In the genomic region with DNA sequence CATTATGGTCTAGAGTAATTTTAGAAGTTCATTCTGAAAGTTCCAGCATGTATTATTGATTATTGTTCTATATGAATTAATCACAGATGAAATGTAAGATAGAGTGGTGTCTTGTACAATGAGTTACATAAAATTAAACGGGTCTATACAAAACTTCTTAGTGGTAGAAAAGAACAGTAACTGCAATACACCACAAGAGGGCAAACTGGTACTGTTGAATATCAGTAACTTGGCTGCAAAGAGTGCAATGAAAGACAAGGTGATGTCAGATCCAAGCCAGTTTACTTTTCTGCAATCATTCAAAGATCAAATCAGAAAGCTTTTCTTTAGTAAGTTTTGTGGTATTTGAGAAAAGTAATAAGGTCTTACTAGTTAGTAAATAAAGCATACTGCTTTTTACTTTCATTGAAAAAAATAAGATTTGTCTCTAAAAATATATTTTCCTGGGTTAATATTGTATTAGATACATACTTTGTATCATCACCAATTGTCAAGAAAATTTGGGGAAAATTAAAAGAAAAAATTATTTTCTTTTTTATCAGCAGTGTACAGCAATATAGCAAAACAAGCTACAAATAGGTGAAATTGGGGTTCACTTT, we compare ENCODE assay signal across 8 cellular contexts.
DNase-seq lines count a peak whose midpoint lies in the region; ATAC-seq, FAIRE-seq and TF ChIP-seq lines count a peak whose summit lies in the region.

No MANE protein-coding gene starts in this region.

- TF ChIP-seq CTCF in D721Med (IDR thresholded peaks at IDR 0.05; ENCODE audit: insufficient read depth, missing control alignments), result peak; percentile 86
- TF ChIP-seq CTCF in ascending aorta (IDR thresholded peaks at IDR 0.05), result peak; percentile 66 to 73 (median 69)

- ATAC-seq in GM19035 (IDR thresholded peaks at IDR 0.05; ENCODE audit: unreplicated experiment) (peak; percentile 85), HG03354 (IDR thresholded peaks at IDR 0.05; ENCODE audit: poor library complexity, severe bottlenecking, unreplicated experiment) (peak; percentile 98), right cardiac atrium (peak; percentile 76 to 84)

- no peaks in the 10 kb centered on the region for H3K36me3 ChIP-seq in ascending aorta
- no peaks in the 10 kb centered on the region for H3K36me3 ChIP-seq in small intestine (ENCODE audit: control insufficient read depth in 2 of 2, insufficient read depth in 2 of 2, low read length in 2 of 2)

- H3K4me1 ChIP-seq in ascending aorta (no peaks in the 10 kb centered on the region), right cardiac atrium (ENCODE audit: control insufficient read depth, insufficient read depth, low read length) (no peaks in the 10 kb centered on the region), small intestine (ENCODE audit: control insufficient read depth in 2 of 2, insufficient read depth in 1 of 2, low read depth in 1 of 2, low read length in 1 of 2) (no peaks in the 10 kb centered on the region)

- DNase-seq in D721Med (ENCODE audit: insufficient read length, low spot score), result no peak
- DNase-seq in NCI-H345 treated with DMSO at 0.1 percent for 48 hours (lab: John Stamatoyannopoulos, UW; ENCODE audit: unreplicated experiment), result peak; percentile 91
- DNase-seq in ascending aorta (ENCODE audit: low spot score in 2 of 2), result no peak
- DNase-seq in right cardiac atrium, result no peak
- peak; percentile 65 for DNase-seq in small intestine
- DNase-seq in activated T-cell treated with anti-CD3 and anti-CD28 coated beads, Interleukin-2, amount 50 U/mL, for 1 hour, result no peak

- FAIRE-seq in D721Med (lab: Jason Lieb, UNC), result peak; percentile 84
- FAIRE-seq in small intestine (lab: Jason Lieb, UNC), result peak; percentile 88

- H3K9me3 ChIP-seq in ascending aorta, result no peaks in the 10 kb centered on the region
- H3K9me3 ChIP-seq in right cardiac atrium (ENCODE audit: control insufficient read depth, low read length), result no peaks in the 10 kb centered on the region
- H3K9me3 ChIP-seq in small intestine (ENCODE audit: control insufficient read depth, low read depth), result no peaks in the 10 kb centered on the region

- H3K27me3 ChIP-seq in ascending aorta (no peaks in the 10 kb centered on the region), right cardiac atrium (ENCODE audit: control insufficient read depth, insufficient read depth) (no peaks in the 10 kb centered on the region), small intestine (ENCODE audit: control insufficient read depth in 2 of 2, insufficient read depth in 2 of 2, low read length in 2 of 2) (no peaks in the 10 kb centered on the region)

- 0% methylated on average over 1 of the region's 1 CpG for WGBS in right cardiac atrium
- WGBS in small intestine, 3 donors, result 0 to 2% (median 0%) methylated on average over 1 of the region's 1 CpG

- no peak overlapping the region for H3K27ac ChIP-seq in ascending aorta
- no peak overlapping the region for H3K27ac ChIP-seq in right cardiac atrium (ENCODE audit: low read length)
- H3K27ac ChIP-seq in small intestine (ENCODE audit: low read depth in 1 of 2, low read length in 1 of 2), result no peak overlapping the region

- H3K4me3 ChIP-seq in ascending aorta (no peak overlapping the region), right cardiac atrium (ENCODE audit: low read length) (no peak overlapping the region), small intestine (ENCODE audit: low read depth in 1 of 2, low read length in 2 of 2) (no peak overlapping the region)

- intact Hi-C loops in ascending aorta (cut with DNase I) (loop anchor here (1.0 to 10.0 kb wide), 3 partner anchors 146 to 246 kb away; no protein-coding TSS in a partner anchor), right cardiac atrium (cut with DNase I) (loop anchor here (2.0 to 10.0 kb wide), 5 partner anchors 223 to 248 kb away; no protein-coding TSS in a partner anchor)

Comparison
In these comparisons a context has a peak if more than half of its experiments do, and no peak if none do; other contexts are left out.
1. DNase-seq: peak in NCI-H345 treated with DMSO at 0.1 percent for 48 hours (single experiment) and small intestine (single experiment); none in D721Med (single experiment), ascending aorta (0 of 2), right cardiac atrium (0 of 3) and activated T-cell treated with anti-CD3 and anti-CD28 coated beads, Interleukin-2, amount 50 U/mL, for 1 hour (single experiment).
2. Peak in every context shown above with its lines, with median percentiles within 50 percentile points of each other: ATAC-seq.